28 cellular contexts compared by ENCODE assay signal in the genomic region with DNA sequence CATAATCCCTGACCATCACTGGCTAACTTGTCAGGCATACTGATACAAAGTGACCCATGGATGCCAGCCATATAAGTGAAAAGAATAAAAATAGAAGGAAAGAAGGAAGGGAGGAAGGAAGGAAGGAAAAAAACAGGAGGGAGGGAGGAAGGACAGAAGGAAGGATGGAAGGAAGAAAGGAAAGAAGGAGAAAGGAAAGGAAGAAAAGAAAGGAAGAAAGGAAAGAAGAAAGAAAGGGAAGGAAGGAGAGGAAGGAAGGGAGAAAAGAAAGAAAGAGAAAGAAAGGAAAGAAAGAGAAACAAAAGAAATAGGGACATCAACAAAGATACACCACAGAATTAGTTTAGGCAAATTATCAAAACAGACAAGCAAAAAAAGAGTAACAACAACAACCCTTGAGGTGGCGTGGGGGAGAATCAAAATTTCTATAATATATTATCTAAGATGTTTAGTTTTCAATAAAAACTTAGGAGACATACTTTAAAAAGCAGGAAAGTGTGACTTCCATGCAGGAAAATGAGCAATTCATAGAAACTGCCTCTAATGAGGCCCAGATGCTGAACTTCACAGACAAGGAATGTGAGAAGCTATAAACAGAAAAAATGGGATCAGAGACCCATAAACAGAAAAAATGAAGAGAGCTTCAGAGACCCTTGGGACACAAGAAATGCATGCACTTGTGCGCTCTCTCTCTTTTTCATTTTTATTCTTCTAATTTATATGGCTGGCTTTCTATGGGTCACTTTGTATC.
"Had no signal": no experiment of that assay in that cellular context is flagged by ENCODE, and none has a peak within 500 bp of the region (broad histone marks: within the 10 kb centered on the region; RNA-seq: fewer than 3 reads in every experiment).

No MANE protein-coding gene starts in this region.

- H3K36me3 ChIP-seq: brain microvascular endothelial cell, cardiac muscle cell had no signal

- FAIRE-seq: TTC549 had no signal

- DNase-seq: activated CD4-positive, alpha-beta memory T cell treated with anti-CD3 and anti-CD28 coated beads, Interleukin-2, amount 10 ng/mL, durations not matched to agents 7 days and 5 days; activated CD4-positive, alpha-beta T cell treated with anti-CD3 and anti-CD28 coated beads, Interleukin-2, amount 50 U/mL, for 1 hour; activated CD4-positive, CD25-positive, alpha-beta regulatory T cell; activated gamma-delta T cell; activated naive CD4-positive, alpha-beta T cell treated with anti-CD3 and anti-CD28 coated beads for 36 hours; activated T-cell treated with anti-CD3 and anti-CD28 coated beads for 4 hours; activated T-cell treated with anti-CD3 and anti-CD28 coated beads, Interleukin-2, amount 50 U/mL, for 48 hours; brain microvascular endothelial cell; MM.1S; NCI-H1105; NCI-H1436; NCI-H1694 treated with DMSO at 0.1 percent for 48 hours; NCI-H2029 treated with DMSO at 0.1 percent for 48 hours; NCI-H345; NCI-H510A treated with DMSO at 0.1 percent for 48 hours; NCI-H69; NK-92 treated with Interleukin-12 subunit alpha and Interleukin-12 subunit beta, amount 100 ng/mL, for 24 hours; OCI-M1; RPMI8226; T-cell; T-helper 2 cell; T1000 had no signal

- ATAC-seq: activated T-helper 17 cell treated with anti-CD3 and anti-CD28 coated beads, Interleukin-2, amount 50 U/mL, for 72 hours; Panc1; Right ventricle myocardium inferior; T-cell had no signal

- H3K4me3 ChIP-seq: cardiac muscle cell, SK-N-MC had no signal

- H3K27me3 ChIP-seq: brain microvascular endothelial cell, cardiac muscle cell had no signal
